In genomic region chr10:13241613-13242012, GRCh38 we compare ENCODE assay signal across 1 cellular context.
A peak's percentile ranks its signal among the peaks of the same experiment; 100 is the strongest.
TF ChIP-seq lines count a peak whose summit lies in the region.

No MANE protein-coding gene starts in this region.

TF ChIP-seq in HepG2, 621 proteins besides CTCF, POLR2A, EP300 and RAD21:
- no peak for TF ChIP-seq ZNF331 (CRISPR knock-in tag; IDR thresholded peaks at IDR 0.05)
- TF ChIP-seq ZNF746 (CRISPR knock-in tag; IDR thresholded peaks at IDR 0.05): no peak
- no peak for TF ChIP-seq ZNF589 (CRISPR knock-in tag; conservative IDR thresholded peaks at IDR 0.05)
- no peak for TF ChIP-seq ZNF619 (CRISPR knock-in tag; IDR thresholded peaks at IDR 0.05)
- TF ChIP-seq LRRFIP1 (CRISPR knock-in tag; conservative IDR thresholded peaks at IDR 0.05): no peak
- TF ChIP-seq NR2F6 (IDR thresholded peaks at IDR 0.05): no peak
- no peak for TF ChIP-seq NR2F6 (CRISPR knock-in tag; IDR thresholded peaks at IDR 0.05)
- no peak for TF ChIP-seq ZBTB20 (CRISPR knock-in tag; IDR thresholded peaks at IDR 0.05; ENCODE audit: borderline replicate concordance, low read depth)
- TF ChIP-seq RFX3 (CRISPR knock-in tag; IDR thresholded peaks at IDR 0.05): no peak
- peak; percentile 27; the same call in 1 of the 2 replicates for TF ChIP-seq BCL6 (CRISPR knock-in tag; IDR thresholded peaks at IDR 0.05)
- TF ChIP-seq ZSCAN22 (CRISPR knock-in tag; IDR thresholded peaks at IDR 0.05): no peak
- TF ChIP-seq MXD1 (CRISPR knock-in tag; IDR thresholded peaks at IDR 0.05): no peak
- TF ChIP-seq HOXA9 (CRISPR knock-in tag; IDR thresholded peaks at IDR 0.05; ENCODE audit: borderline replicate concordance): no peak
- TF ChIP-seq HNF4A (CRISPR knock-in tag; IDR thresholded peaks at IDR 0.05): 0 out of 2 replicates have a peak, but pooled peaks have one; percentile 8
- TF ChIP-seq MTERF4 (CRISPR knock-in tag; IDR thresholded peaks at IDR 0.05): no peak
- TF ChIP-seq FOXM1 (CRISPR knock-in tag; IDR thresholded peaks at IDR 0.05): no peak
- no peak for TF ChIP-seq RARG (CRISPR knock-in tag; IDR thresholded peaks at IDR 0.05; ENCODE audit: low read depth)
- TF ChIP-seq CEBPB (IDR thresholded peaks at IDR 0.05; ENCODE audit: borderline replicate concordance, low read depth, low read length): peak; percentile 72; the same call in 1 of the 2 replicates
- TF ChIP-seq KDM5B (CRISPR knock-in tag; IDR thresholded peaks at IDR 0.05; ENCODE audit: borderline replicate concordance): no peak
- no peak for TF ChIP-seq STAT6 (CRISPR knock-in tag; IDR thresholded peaks at IDR 0.05; ENCODE audit: borderline replicate concordance)
- no peak for TF ChIP-seq ZSCAN31 (CRISPR knock-in tag; IDR thresholded peaks at IDR 0.05; ENCODE audit: low read depth)
- no peak for TF ChIP-seq ZNF7 (CRISPR knock-in tag; IDR thresholded peaks at IDR 0.05)
- TF ChIP-seq TIGD3 (CRISPR knock-in tag; IDR thresholded peaks at IDR 0.05; ENCODE audit: borderline replicate concordance): no peak
- TF ChIP-seq ZNF737 (CRISPR knock-in tag; IDR thresholded peaks at IDR 0.05; ENCODE audit: borderline replicate concordance): no peak
- no peak for TF ChIP-seq PCBP2 (optimal IDR thresholded peaks at IDR 0.05; ENCODE audit: low read depth, low read length, poor library complexity, severe bottlenecking)
- no peak for TF ChIP-seq UBTF (CRISPR knock-in tag; IDR thresholded peaks at IDR 0.05)
- no peak for TF ChIP-seq KLF16 (CRISPR knock-in tag; IDR thresholded peaks at IDR 0.05)
- peak; percentile 17; the same call in 1 of the 2 replicates for TF ChIP-seq CEBPG (CRISPR knock-in tag; IDR thresholded peaks at IDR 0.05)
- TF ChIP-seq MEF2D (CRISPR knock-in tag; IDR thresholded peaks at IDR 0.05): no peak
- no peak for TF ChIP-seq ZBTB1 (CRISPR knock-in tag; IDR thresholded peaks at IDR 0.05; ENCODE audit: borderline replicate concordance)
- TF ChIP-seq ATF5 (CRISPR knock-in tag; IDR thresholded peaks at IDR 0.05; ENCODE audit: low read depth): no peak
- TF ChIP-seq ZBTB14 (CRISPR knock-in tag; IDR thresholded peaks at IDR 0.05): no peak
- no peak for TF ChIP-seq NCOA5 (CRISPR knock-in tag; IDR thresholded peaks at IDR 0.05)
- TF ChIP-seq MED8 (CRISPR knock-in tag; IDR thresholded peaks at IDR 0.05; ENCODE audit: insufficient replicate concordance): no peak
- no peak for TF ChIP-seq MTF1 (CRISPR knock-in tag; IDR thresholded peaks at IDR 0.05)
- TF ChIP-seq HMGA1 (CRISPR knock-in tag; conservative IDR thresholded peaks at IDR 0.05): no peak
- no peak for TF ChIP-seq FOXA1 (IDR thresholded peaks at IDR 0.05)
- 0 out of 2 replicates have a peak, but pooled peaks have one; percentile 7 for TF ChIP-seq FOXA1 (CRISPR knock-in tag; IDR thresholded peaks at IDR 0.05)
- no peak for TF ChIP-seq HOMEZ (CRISPR knock-in tag; IDR thresholded peaks at IDR 0.05; ENCODE audit: low read depth)
TF ChIP-seq in HepG2: peak in this region for 5.
